Comparison of ENCODE assay signal across 1 cellular context in the genomic region with DNA sequence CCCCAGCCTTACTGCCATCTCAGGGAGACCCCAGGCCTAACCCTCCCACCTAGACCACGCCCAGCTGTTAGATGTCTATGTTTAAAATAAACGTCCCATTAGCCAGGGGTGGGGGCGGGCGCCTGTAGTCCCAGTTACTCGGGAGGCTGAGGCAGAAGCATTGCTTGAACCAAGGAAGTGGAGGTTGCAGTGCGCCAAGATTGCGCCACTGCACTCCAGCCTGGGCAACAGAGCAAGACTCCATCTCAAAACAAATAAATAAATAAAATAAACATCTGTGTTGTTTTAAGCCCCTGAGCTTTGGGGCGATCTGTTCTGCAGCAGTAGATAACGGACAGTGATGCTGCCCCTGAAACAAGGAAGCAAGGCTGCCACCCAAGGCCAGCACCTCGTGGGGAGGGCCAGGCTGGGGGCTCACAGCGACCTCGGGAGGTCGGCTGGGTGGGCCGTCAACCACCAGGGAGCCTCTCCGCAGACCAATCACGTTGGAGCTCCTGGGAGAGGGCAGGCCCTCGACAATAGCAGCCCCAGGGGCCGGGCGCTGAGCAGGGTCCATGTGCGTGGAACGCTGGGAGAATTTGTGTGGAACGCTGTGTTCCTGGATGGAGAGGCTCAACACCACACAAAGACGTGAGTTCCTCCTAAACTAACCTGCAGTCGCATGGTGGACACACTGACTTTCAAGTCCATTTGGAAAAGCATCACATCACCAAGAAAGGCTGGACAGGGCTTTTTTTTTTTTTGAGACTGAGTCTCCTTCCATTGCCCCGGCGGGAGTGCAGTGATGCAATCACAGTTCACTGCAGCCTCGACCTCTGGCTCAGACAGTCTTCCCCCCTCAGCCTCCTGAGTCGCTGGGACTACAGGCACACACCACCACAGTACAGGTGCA.
TF ChIP-seq lines count a peak whose summit lies in the region.

No MANE protein-coding gene starts in this region.

TF ChIP-seq in GM12878, 131 proteins besides CTCF, POLR2A, EP300 and RAD21:
- TF ChIP-seq DPF2 (IDR thresholded peaks at IDR 0.05) (no peak), PAX5 (IDR thresholded peaks at IDR 0.05; ENCODE audit: borderline replicate concordance, low read depth, low read length) (no peak), REST (IDR thresholded peaks at IDR 0.05; ENCODE audit: low read depth, low read length) (no peak), NR2F1 (conservative IDR thresholded peaks at IDR 0.05) (no peak), CBFB (IDR thresholded peaks at IDR 0.05; ENCODE audit: low read depth) (no peak), ZNF592 (IDR thresholded peaks at IDR 0.05) (no peak), ZNF622 (IDR thresholded peaks at IDR 0.05) (no peak), RFX5 (IDR thresholded peaks at IDR 0.05; ENCODE audit: low read depth, low read length) (no peak), TCF3 (IDR thresholded peaks at IDR 0.05; ENCODE audit: borderline replicate concordance, insufficient read depth, low read depth, low read length) (no peak), ZBTB33 (IDR thresholded peaks at IDR 0.05) (no peak), TCF7 (IDR thresholded peaks at IDR 0.05; ENCODE audit: borderline replicate concordance) (no peak), POLR2AphosphoS5 (IDR thresholded peaks at IDR 0.05; ENCODE audit: low read length) (no peak), STAT3 (IDR thresholded peaks at IDR 0.05; ENCODE audit: low read depth, low read length) (no peak), IRF4 (IDR thresholded peaks at IDR 0.05; ENCODE audit: low read depth, low read length) (no peak)
